8 cellular contexts compared by ENCODE assay signal in the genomic region with DNA sequence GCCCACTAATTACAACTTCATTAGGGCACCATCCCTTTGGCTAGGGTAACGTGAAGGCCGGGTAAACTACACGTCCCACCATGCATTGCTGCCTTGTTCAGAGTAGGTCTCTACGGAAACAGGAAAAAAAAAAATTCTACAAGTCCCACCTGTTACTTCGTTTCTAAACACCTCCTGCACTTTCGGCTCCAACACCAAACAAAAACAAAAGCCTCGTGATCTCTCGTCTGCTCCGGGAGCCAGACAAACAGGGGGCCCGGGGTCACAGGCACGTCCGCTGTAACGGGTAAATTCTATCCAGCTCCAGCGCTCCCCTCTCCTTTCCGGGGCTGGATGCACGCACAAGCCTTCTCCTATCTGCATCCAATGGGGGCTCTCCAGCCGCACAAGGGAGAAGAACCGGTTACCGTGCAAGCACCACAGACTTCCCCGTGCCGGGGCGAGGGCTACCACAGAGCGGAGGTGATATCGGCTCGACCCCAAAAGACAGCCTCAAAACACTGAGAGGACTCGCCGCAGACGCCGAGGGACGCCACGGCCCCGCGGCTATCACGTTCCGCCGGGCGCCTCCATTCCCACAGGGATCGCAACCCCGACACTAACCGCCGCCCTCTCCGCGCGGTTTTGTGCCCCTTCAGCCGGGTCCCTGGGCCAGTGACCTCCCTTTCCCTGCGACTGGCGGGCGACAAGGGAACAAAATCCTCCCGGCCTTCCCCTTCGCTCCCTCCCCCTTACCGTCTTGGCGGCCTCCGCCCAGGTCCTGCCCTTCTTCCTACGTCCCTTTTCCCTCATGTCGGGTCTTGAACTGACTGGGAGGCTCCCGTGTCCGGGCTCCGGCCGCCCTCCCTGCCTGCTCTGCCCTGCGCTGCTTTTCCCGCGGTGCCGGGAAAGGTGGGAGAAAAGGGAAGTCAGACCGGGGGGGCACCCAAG. TPM values are rescaled to one million over a fixed set of nuclear protein-coding genes. Genes with fewer than 3 reads are reported as not detected.
DNase-seq lines count a peak whose midpoint lies in the region; ATAC-seq and TF ChIP-seq lines count a peak whose summit lies in the region.

No MANE protein-coding gene starts in this region.

- H3K27me3 Mint-ChIP-seq in chondrocyte (ENCODE audit: low read depth) = no peaks in the 10 kb centered on the region

- peak overlapping the region; percentile 97 for H3K4me3 Mint-ChIP-seq in chondrocyte (ENCODE audit: unreplicated experiment)

- DNase-seq in A172 (ENCODE audit: low spot score) (peak; percentile 42), NCI-H2227 treated with DMSO at 0.1 percent for 48 hours (lab: John Stamatoyannopoulos, UW) (peak; percentile 33), chondrocyte (ENCODE audit: low spot score) (no peak)
- DNase-seq in activated CD4-positive, alpha-beta T cell treated with anti-CD3 and anti-CD28 coated beads for 24 hours (ENCODE audit: low read depth in 2 of 2) = peak; percentile 12 to 34
- DNase-seq in stimulated activated CD4-positive, alpha-beta T cell treated with anti-CD3 and anti-CD28 coated beads, Interleukin-1b, Interleukin-23, amount 100 ng/mL, for 48 hours = peak; percentile 44

- peak overlapping the region; percentile 99 for H3K27ac Mint-ChIP-seq in chondrocyte (ENCODE audit: unreplicated experiment)

- H3K4me1 Mint-ChIP-seq in chondrocyte (ENCODE audit: low read depth) = peaks cover 30% of the 10 kb centered on the region

- H3K27me3 ChIP-seq in layer of hippocampus (ENCODE audit: control insufficient read depth, insufficient read depth, low read length) = no peaks in the 10 kb centered on the region

- peak overlapping the region; percentile 90 for H3K27ac ChIP-seq in layer of hippocampus (ENCODE audit: low read depth, low read length)

- H3K9me3 Mint-ChIP-seq in chondrocyte (ENCODE audit: low read depth) = no peaks in the 10 kb centered on the region

- no peaks in the 10 kb centered on the region for H3K36me3 Mint-ChIP-seq in chondrocyte (ENCODE audit: low read depth)

- peak; percentile 43 for TF ChIP-seq POLR2A in GM18526 (IDR thresholded peaks at IDR 0.05; ENCODE audit: extremely low read depth, insufficient read length)

- ATAC-seq in HG03103 (IDR thresholded peaks at IDR 0.05; ENCODE audit: low read depth, unreplicated experiment) = peak; percentile 38

- no peak for TF ChIP-seq CTCF in chondrocyte (IDR thresholded peaks at IDR 0.05)

RNA-seq across cellular contexts. Expression of a gene that starts 0.6 kb away (rescaled TPM):
- total RNA-seq in A172 (2014; rRNA removed; shearing (Covaris generic)) = 8.8 and 9.6 TPM in 2 replicates
- total RNA-seq in chondrocyte = 24.7 to 31.9 TPM (median 27.1 TPM) in 3 replicates
